ENCODE assay signal across 1 cellular context in genomic region chr20:64192406-64192805, GRCh38.
A peak's percentile ranks its signal among the peaks of the same experiment; 100 is the strongest.
TF ChIP-seq lines count a peak whose summit lies in the region.

No MANE protein-coding gene starts in this region.

TF ChIP-seq in HepG2, 621 proteins besides CTCF, POLR2A, EP300 and RAD21 (continued from another document and continues in another):
- 0 out of 2 replicates have a peak, but pooled peaks have one; percentile 27 for TF ChIP-seq KDM2A (CRISPR knock-in tag; IDR thresholded peaks at IDR 0.05; ENCODE audit: borderline replicate concordance, low read depth)
- TF ChIP-seq ZSCAN9 (CRISPR knock-in tag; IDR thresholded peaks at IDR 0.05; ENCODE audit: borderline replicate concordance): peak; percentile 84; the same call in 1 of the 2 replicates
- TF ChIP-seq RXRA (CRISPR knock-in tag; IDR thresholded peaks at IDR 0.05): peak; percentile 40; the same call in 1 of the 2 replicates
- peak; percentile 85; the same call in 1 of the 2 replicates for TF ChIP-seq KDM4B (CRISPR knock-in tag; IDR thresholded peaks at IDR 0.05)
- peak; percentile 56; the same call in 1 of the 2 replicates for TF ChIP-seq ZFP36L2 (CRISPR knock-in tag; IDR thresholded peaks at IDR 0.05)
- TF ChIP-seq ZNF879 (CRISPR knock-in tag; IDR thresholded peaks at IDR 0.05): no peak
- no peak for TF ChIP-seq ZNF143 (CRISPR knock-in tag; IDR thresholded peaks at IDR 0.05)
- TF ChIP-seq CEBPZ (IDR thresholded peaks at IDR 0.05; ENCODE audit: low read length): no peak
- no peak for TF ChIP-seq ZNF572 (CRISPR knock-in tag; IDR thresholded peaks at IDR 0.05)
- peak in 1 of 2 experiments; percentile 79; a peak in 2 of 4 replicates for TF ChIP-seq KLF16 (CRISPR knock-in tag; IDR thresholded peaks at IDR 0.05)
- no peak for TF ChIP-seq RFXAP (CRISPR knock-in tag; IDR thresholded peaks at IDR 0.05; ENCODE audit: borderline replicate concordance)
- peak; percentile 45; the same call in 1 of the 2 replicates for TF ChIP-seq IKZF5 (CRISPR knock-in tag; IDR thresholded peaks at IDR 0.05)
- peak; percentile 34 for TF ChIP-seq ZNF687 (CRISPR knock-in tag; IDR thresholded peaks at IDR 0.05)
- no peak for TF ChIP-seq CENPT (CRISPR knock-in tag; IDR thresholded peaks at IDR 0.05; ENCODE audit: low read depth)
- TF ChIP-seq TFE3 (CRISPR knock-in tag; IDR thresholded peaks at IDR 0.05): peak; percentile 70; the same call in 1 of the 2 replicates
- 0 out of 2 replicates have a peak, but pooled peaks have one; percentile 42 for TF ChIP-seq SRY (CRISPR knock-in tag; IDR thresholded peaks at IDR 0.05)
- TF ChIP-seq KMT2B (CRISPR knock-in tag; IDR thresholded peaks at IDR 0.05): peak; percentile 54; the same call in 1 of the 2 replicates
- 0 out of 2 replicates have a peak, but pooled peaks have one; percentile 38 for TF ChIP-seq GATAD2A (CRISPR knock-in tag; IDR thresholded peaks at IDR 0.05)
- TF ChIP-seq FOXK2 (IDR thresholded peaks at IDR 0.05): no peak
- no peak for TF ChIP-seq ZNF672 (CRISPR knock-in tag; IDR thresholded peaks at IDR 0.05)
- 0 out of 2 replicates have a peak, but pooled peaks have one; percentile 43 for TF ChIP-seq ZNF646 (CRISPR knock-in tag; IDR thresholded peaks at IDR 0.05)
- TF ChIP-seq THAP9 (CRISPR knock-in tag; IDR thresholded peaks at IDR 0.05; ENCODE audit: borderline replicate concordance): 0 out of 2 replicates have a peak, but pooled peaks have one; percentile 37
- TF ChIP-seq MZF1 (CRISPR knock-in tag; IDR thresholded peaks at IDR 0.05; ENCODE audit: borderline replicate concordance): no peak
- TF ChIP-seq ZNF704 (CRISPR knock-in tag; IDR thresholded peaks at IDR 0.05; ENCODE audit: borderline replicate concordance): no peak
- 0 out of 2 replicates have a peak, but pooled peaks have one; percentile 81 for TF ChIP-seq ATAD3A (CRISPR knock-in tag; IDR thresholded peaks at IDR 0.05)
- TF ChIP-seq ZBTB38 (CRISPR knock-in tag; IDR thresholded peaks at IDR 0.05): peak; percentile 54; the same call in 1 of the 2 replicates
- no peak for TF ChIP-seq SUZ12 (IDR thresholded peaks at IDR 0.05; ENCODE audit: low read depth, low read length)
- no peak for TF ChIP-seq ZFP1 (CRISPR knock-in tag; IDR thresholded peaks at IDR 0.05)
- TF ChIP-seq ZMAT3 (CRISPR knock-in tag; conservative IDR thresholded peaks at IDR 0.05): peak; percentile 72; the same call in 1 of the 2 replicates
- TF ChIP-seq ZNF83 (CRISPR knock-in tag; IDR thresholded peaks at IDR 0.05; ENCODE audit: borderline replicate concordance): no peak
- peak; percentile 82 for TF ChIP-seq SAP130 (CRISPR knock-in tag; IDR thresholded peaks at IDR 0.05; ENCODE audit: low read depth)
- TF ChIP-seq SMAD9 (CRISPR knock-in tag; IDR thresholded peaks at IDR 0.05): peak; percentile 60; the same call in 1 of the 2 replicates
- TF ChIP-seq HOXA9 (CRISPR knock-in tag; IDR thresholded peaks at IDR 0.05; ENCODE audit: borderline replicate concordance): peak; percentile 79; the same call in 1 of the 2 replicates
- TF ChIP-seq ZNF12 (CRISPR knock-in tag; IDR thresholded peaks at IDR 0.05): peak; percentile 59; the same call in 1 of the 2 replicates
- TF ChIP-seq PHF20 (CRISPR knock-in tag; IDR thresholded peaks at IDR 0.05): 0 out of 2 replicates have a peak, but pooled peaks have one; percentile 20
- TF ChIP-seq TSC22D2 (CRISPR knock-in tag; IDR thresholded peaks at IDR 0.05; ENCODE audit: borderline replicate concordance): peak; percentile 57; the same call in 1 of the 2 replicates
